In the genomic region with DNA sequence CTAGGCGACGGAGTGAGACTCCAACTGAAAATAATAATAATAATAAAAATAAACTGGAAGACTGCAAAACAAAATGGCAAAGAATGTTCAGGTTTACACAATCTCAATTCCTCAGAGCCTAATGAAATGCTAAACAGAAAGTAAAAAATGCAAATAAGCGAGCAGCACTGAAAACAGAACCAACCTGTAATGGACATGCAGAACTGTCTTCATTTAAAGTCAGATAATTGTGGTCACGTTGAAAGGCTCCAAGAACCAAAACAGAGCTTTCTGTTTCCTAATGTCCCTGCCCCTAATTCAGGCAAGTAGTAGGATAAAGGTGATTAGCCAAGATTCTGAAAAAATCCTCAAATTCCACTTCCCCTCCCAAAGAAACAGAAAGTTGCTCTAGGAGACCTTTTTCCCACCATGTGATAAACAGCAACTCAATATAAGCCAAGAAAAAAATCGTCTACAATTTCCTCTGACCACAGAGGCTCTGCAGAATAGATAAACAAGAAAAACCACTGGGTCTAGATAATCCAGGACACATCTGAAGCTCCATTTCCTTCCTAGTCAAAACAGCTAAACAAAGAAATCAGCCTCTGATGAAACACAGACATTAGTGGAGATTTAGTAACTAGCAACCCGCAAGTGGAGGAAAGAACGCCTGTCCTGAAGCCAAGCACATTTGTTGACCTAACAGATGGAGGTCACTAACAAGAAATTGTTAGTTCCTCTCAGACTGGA, we compare ENCODE assay signal across 9 cellular contexts. TPM values are rescaled to one million over a fixed set of nuclear protein-coding genes. Genes with fewer than 3 reads are reported as not detected.
A peak's percentile ranks its signal among the peaks of the same experiment; 100 is the strongest.
DNase-seq lines count a peak whose midpoint lies in the region; ATAC-seq, FAIRE-seq and TF ChIP-seq lines count a peak whose summit lies in the region.
"Had no signal": no experiment of that assay in that cellular context is flagged by ENCODE, and none has a peak within 500 bp of the region (broad histone marks: within the 10 kb centered on the region; RNA-seq: fewer than 3 reads in every experiment).

No MANE protein-coding gene starts in this region.

- H3K27me3 Mint-ChIP-seq in type B pancreatic cell = no peaks in the 10 kb centered on the region

- H3K27ac ChIP-seq in heart left ventricle = peak overlapping the region in 7 of 12 donors; percentile 1 to 87 (median 44)

- intact Hi-C loops in heart left ventricle (cut with DNase I) = loop anchor here in 9 of 10 donors (5.0 to 10.0 kb wide), 7 partner anchors 105 to 353 kb away; partner anchors contain the start of genes FKBP3 (in 4 of the 9), FANCM (in 3 of the 9), KLHL28 (in 2 of the 9) and TOGARAM1 (in 2 of the 9)
- intact Hi-C loops in cardiac septum (cut with DNase I) = loop anchor here (5.0 kb wide), 4 partner anchors 113 to 353 kb away; partner anchors contain the start of genes FANCM, KLHL28, PRPF39 and TOGARAM1

- no peaks in the 10 kb centered on the region for H3K27me3 ChIP-seq in heart left ventricle

- H3K36me3 Mint-ChIP-seq in type B pancreatic cell = peaks cover 5% of the 10 kb centered on the region

- H3K4me1 Mint-ChIP-seq in type B pancreatic cell (ENCODE audit: unreplicated experiment) = peaks cover 12% of the 10 kb centered on the region

- TF ChIP-seq CTCF in heart left ventricle (IDR thresholded peaks at IDR 0.05) (no peak), WI38 (IDR thresholded peaks at IDR 0.05; ENCODE audit: low read depth, low read length) (no peak), type B pancreatic cell (conservative IDR thresholded peaks at IDR 0.05) (no peak)

- ATAC-seq in heart left ventricle (no peak), HG03342 (IDR thresholded peaks at IDR 0.05; ENCODE audit: unreplicated experiment) (peak; percentile 23)

- peak overlapping the region; percentile 42 for H3K27ac Mint-ChIP-seq in type B pancreatic cell

- WGBS in heart left ventricle, 4 donors = 47 to 56% (median 54%) methylated on average over 7 of the region's 7 CpGs

- H3K4me3 Mint-ChIP-seq in type B pancreatic cell = peak overlapping the region; percentile 71

- DNase-seq in heart left ventricle = peak in 1 of 5 donors; percentile 21
- DNase-seq in cardiac septum (ENCODE audit: low spot score) = no peak
- DNase-seq in type B pancreatic cell (ENCODE audit: extremely low spot score, unreplicated experiment) = no peak
- no peak for DNase-seq in SK-N-DZ (ENCODE audit: low spot score)
- no peak for DNase-seq in NCI-H2196 (lab: John Stamatoyannopoulos, UW; ENCODE audit: unreplicated experiment)

- H3K4me3 ChIP-seq in heart left ventricle (peak overlapping the region in 4 of 12 donors; percentile 14 to 83 (median 30)), WI38 (ENCODE audit: low read depth, low read length) (peak overlapping the region; percentile 40)

- no peak for TF ChIP-seq POLR2A in heart left ventricle (IDR thresholded peaks at IDR 0.05)

- H3K9me3 ChIP-seq in heart left ventricle = no peaks in the 10 kb centered on the region

- peaks cover 0 to 2% (median 0%) of the 10 kb centered on the region in 9 donors for H3K36me3 ChIP-seq in heart left ventricle

- peaks cover 0 to 74% (median 20%) of the 10 kb centered on the region in 12 donors for H3K4me1 ChIP-seq in heart left ventricle

- peak; percentile 41 for FAIRE-seq in islet of Langerhans (lab: Jason Lieb, UNC)
- FAIRE-seq: colon had no signal

- H3K9me3 Mint-ChIP-seq in type B pancreatic cell = no peaks in the 10 kb centered on the region

RNA-seq across cellular contexts. Expression of gene MIS18BP1, which starts 3.0 kb away (rescaled TPM):
- total RNA-seq in heart left ventricle (10 to 100 TPM in 2 of 9 donors, 1 to 10 TPM in 7; 4.1 to 22.0 (median 7.1) TPM), cardiac septum (9.7 TPM), type B pancreatic cell (ENCODE audit: low replicate concordance) (21.3 and 42.3 TPM in 2 replicates)
- polyA plus RNA-seq in heart left ventricle = 1 to 10 TPM; 3.4 to 3.7 TPM
- 31.4 and 42.6 TPM in 2 replicates for polyA plus RNA-seq in SK-N-DZ (2014; cell fraction: cytosol; rRNA removed)
- polyA plus RNA-seq in SK-N-DZ (2014; cell fraction: nucleus; rRNA removed) = 49.0 and 64.5 TPM in 2 replicates
